Comparison of ENCODE assay signal across 8 cellular contexts in genomic region chr16:46387720-46388119, GRCh38.
DNase-seq lines count a peak whose midpoint lies in the region; ATAC-seq and TF ChIP-seq lines count a peak whose summit lies in the region.
"Not testable (repeated sequence)": the region's sequence is repeated elsewhere in the genome, so short reads cannot be mapped to it uniquely, and the experiment has no call there.

No MANE protein-coding gene starts in this region.

- not testable (repeated sequence) for TF ChIP-seq POLR2A in stomach (IDR thresholded peaks at IDR 0.05)

- H3K27ac ChIP-seq in CD8-positive, alpha-beta memory T cell (ENCODE audit: low read depth, low read length); Panc1 (ENCODE audit: low read length); stomach: not testable (repeated sequence)

- CTCF ChIA-PET in CD8-positive, alpha-beta memory T cell (lab: Charles Lee); Panc1 (lab: Charles Lee); activated CD8-positive, alpha-beta memory T cell treated with anti-CD3 and anti-CD28 coated beads, Interleukin-2, amount 10 ng/mL, durations not matched to agents 7 days and 5 days (lab: Charles Lee): not testable (repeated sequence)

- H3K4me3 Mint-ChIP-seq in CD8-positive, alpha-beta memory T cell; activated CD8-positive, alpha-beta memory T cell treated with anti-CD3 and anti-CD28 coated beads, Interleukin-2, amount 10 ng/mL, durations not matched to agents 7 days and 5 days; activated naive CD8-positive, alpha-beta T cell treated with anti-CD3 and anti-CD28 coated beads for 36 hours: not testable (repeated sequence)

- in situ Hi-C loops in Panc1 (cut with HindIII; ENCODE audit: low pct_unique_long_range_greater_than_20kb, low sequenced_read_pairs): not testable (repeated sequence)

- not testable (repeated sequence) for H3K36me3 ChIP-seq in CD8-positive, alpha-beta memory T cell (ENCODE audit: insufficient read depth, low read length); Panc1 (ENCODE audit: control insufficient read depth, insufficient read depth, low read length); stomach

- not testable (repeated sequence) for BruUV-seq in Panc1 (replicated peaks; lab: Mats Ljungman, UMichigan)

- WGBS in stomach, 5 donors: 66 to 70% (median 68%) methylated on average over 15 of the region's 15 CpGs

- peaks cover 10 to 26% (median 24%) of the 10 kb centered on the region in 5 donors for H3K9me3 Mint-ChIP-seq in CD8-positive, alpha-beta memory T cell
- peaks cover 10% of the 10 kb centered on the region for H3K9me3 Mint-ChIP-seq in activated CD8-positive, alpha-beta memory T cell treated with anti-CD3 and anti-CD28 coated beads, Interleukin-2, amount 10 ng/mL, durations not matched to agents 7 days and 5 days (ENCODE audit: low read depth)
- peaks cover 14% of the 10 kb centered on the region for H3K9me3 Mint-ChIP-seq in activated naive CD8-positive, alpha-beta T cell treated with anti-CD3 and anti-CD28 coated beads for 36 hours

- not testable (repeated sequence) for TF ChIP-seq CTCF in Panc1 (IDR thresholded peaks at IDR 0.05); stomach (IDR thresholded peaks at IDR 0.05)

- intact Hi-C loops in Panc1 (cut with micrococcal nuclease; ENCODE audit: unreplicated experiment); cardiac septum (cut with DNase I); stomach (cut with DNase I; ENCODE audit: low total_unique reads): not testable (repeated sequence)

- not testable (repeated sequence) for H3K9me3 ChIP-seq in CD8-positive, alpha-beta memory T cell (ENCODE audit: low read length); Panc1 (ENCODE audit: control insufficient read depth, insufficient read depth, low read depth, low read length)
- peaks cover 7 to 19% (median 13%) of the 10 kb centered on the region in 4 donors for H3K9me3 ChIP-seq in stomach

- H3K27me3 Mint-ChIP-seq in CD8-positive, alpha-beta memory T cell; activated CD8-positive, alpha-beta memory T cell treated with anti-CD3 and anti-CD28 coated beads, Interleukin-2, amount 10 ng/mL, durations not matched to agents 7 days and 5 days; activated naive CD8-positive, alpha-beta T cell treated with anti-CD3 and anti-CD28 coated beads for 36 hours: not testable (repeated sequence)

- H3K4me3 ChIP-seq in CD8-positive, alpha-beta memory T cell (ENCODE audit: low read length); Panc1 (ENCODE audit: low read depth in 2 of 2, low read length in 2 of 2); stomach: not testable (repeated sequence)

- H3K36me3 Mint-ChIP-seq in CD8-positive, alpha-beta memory T cell: peaks cover 5 to 15% (median 5%) of the 10 kb centered on the region in 3 donors
- H3K36me3 Mint-ChIP-seq in activated CD8-positive, alpha-beta memory T cell treated with anti-CD3 and anti-CD28 coated beads, Interleukin-2, amount 10 ng/mL, durations not matched to agents 7 days and 5 days: peaks cover 10% of the 10 kb centered on the region
- not testable (repeated sequence) for H3K36me3 Mint-ChIP-seq in activated naive CD8-positive, alpha-beta T cell treated with anti-CD3 and anti-CD28 coated beads for 36 hours

- H3K4me1 Mint-ChIP-seq in CD8-positive, alpha-beta memory T cell; activated CD8-positive, alpha-beta memory T cell treated with anti-CD3 and anti-CD28 coated beads, Interleukin-2, amount 10 ng/mL, durations not matched to agents 7 days and 5 days; activated naive CD8-positive, alpha-beta T cell treated with anti-CD3 and anti-CD28 coated beads for 36 hours: not testable (repeated sequence)

- not testable (repeated sequence) for H3K27ac Mint-ChIP-seq in CD8-positive, alpha-beta memory T cell; activated CD8-positive, alpha-beta memory T cell treated with anti-CD3 and anti-CD28 coated beads, Interleukin-2, amount 10 ng/mL, durations not matched to agents 7 days and 5 days; activated naive CD8-positive, alpha-beta T cell treated with anti-CD3 and anti-CD28 coated beads for 36 hours

- peak; percentile 12; the same call in 1 of the 2 replicates for ATAC-seq in Panc1
- ATAC-seq in activated CD8-positive, alpha-beta memory T cell treated with anti-CD3 and anti-CD28 coated beads, Interleukin-2, amount 10 ng/mL, durations not matched to agents 7 days and 5 days: not testable (repeated sequence)

- DNase-seq in CD8-positive, alpha-beta memory T cell: peak in 4 of 5 donors; percentile 17 to 86 (median 44)
- not testable (repeated sequence) for DNase-seq in Panc1 (ENCODE audit: low read depth, low spot score)
- peak; percentile 76 for DNase-seq in activated CD8-positive, alpha-beta memory T cell treated with anti-CD3 and anti-CD28 coated beads, Interleukin-2, amount 10 ng/mL, durations not matched to agents 7 days and 5 days
- DNase-seq in activated naive CD8-positive, alpha-beta T cell treated with anti-CD3 and anti-CD28 coated beads for 36 hours: peak; percentile 17
- DNase-seq in cardiac septum (ENCODE audit: low spot score) (peak; percentile 84), mucosa of gallbladder (ENCODE audit: low spot score) (peak; percentile 97), stomach (peak; percentile 32)
- DNase-seq in stimulated activated CD4-positive, alpha-beta T cell treated with anti-CD3 and anti-CD28 coated beads, Interleukin-15, amount 100 ng/mL, for 24 hours: peak; percentile 19

- H3K27me3 ChIP-seq in CD8-positive, alpha-beta memory T cell (ENCODE audit: insufficient read depth, low read length, poor library complexity, severe bottlenecking); Panc1 (ENCODE audit: control insufficient read depth, insufficient read depth, low read length); stomach: not testable (repeated sequence)

- not testable (repeated sequence) for TF ChIP-seq EP300 in stomach (IDR thresholded peaks at IDR 0.05)

- H3K4me1 ChIP-seq in CD8-positive, alpha-beta memory T cell (ENCODE audit: insufficient read depth, low read length); Panc1 (ENCODE audit: control insufficient read depth, insufficient read depth, low read length); stomach: not testable (repeated sequence)

- POLR2A ChIA-PET in CD8-positive, alpha-beta memory T cell (lab: Charles Lee); Panc1 (lab: Charles Lee): not testable (repeated sequence)
